Comparison of ENCODE assay signal across 11 cellular contexts in genomic region chr7:44983742-44984477, GRCh38. TPM values are rescaled to one million over a fixed set of nuclear protein-coding genes. Genes with fewer than 3 reads are reported as not detected.
A peak's percentile ranks its signal among the peaks of the same experiment; 100 is the strongest.
DNase-seq lines count a peak whose midpoint lies in the region; ATAC-seq and TF ChIP-seq lines count a peak whose summit lies in the region.
"Had no signal": no experiment of that assay in that cellular context is flagged by ENCODE, and none has a peak within 500 bp of the region (broad histone marks: within the 10 kb centered on the region; RNA-seq: fewer than 3 reads in every experiment).

No MANE protein-coding gene starts in this region.

- intact Hi-C loops in psoas muscle (cut with DNase I), result no loop called here

- H3K79me2 ChIP-seq in OCI-LY1 (ENCODE audit: insufficient read depth, low read length), result peaks cover 28% of the 10 kb centered on the region

- H3K4me3 ChIP-seq in GM12875 (ENCODE audit: low read depth, low read length) (peak overlapping the region; percentile 98), OCI-LY1 (ENCODE audit: low read depth, low read length, poor library complexity, severe bottlenecking) (peak overlapping the region; percentile 90), psoas muscle (no peak overlapping the region)
- H3K4me3 ChIP-seq: lung, SJSA1 had no signal

- DNase-seq in central memory CD8-positive, alpha-beta T cell (ENCODE audit: low spot score in 2 of 2), result no peak
- DNase-seq in psoas muscle (no peak), T-helper 9 cell (no peak), NCI-H2171 treated with DMSO at 0.1 percent for 48 hours (lab: John Stamatoyannopoulos, UW) (no peak)
- DNase-seq: NCI-H2029, substantia nigra had no signal

- peak overlapping the region; percentile 84 for H3K4me2 ChIP-seq in OCI-LY1 (ENCODE audit: low read length)

- no peaks in the 10 kb centered on the region for H3K9me2 ChIP-seq in OCI-LY1 (ENCODE audit: low read depth, low read length)

- peak overlapping the region; percentile 94 for H3K4me3 Mint-ChIP-seq in central memory CD8-positive, alpha-beta T cell

- H3F3A ChIP-seq in OCI-LY1 (ENCODE audit: insufficient read depth, low read length), result peaks cover 26% of the 10 kb centered on the region

- H3K27me3 ChIP-seq in OCI-LY1 (ENCODE audit: insufficient read depth, low read length), result no peaks in the 10 kb centered on the region
- no peaks in the 10 kb centered on the region for H3K27me3 ChIP-seq in psoas muscle (ENCODE audit: insufficient read depth in 3 of 3, low read length in 2 of 3)
- H3K27me3 ChIP-seq: SJSA1 had no signal

- peak overlapping the region; percentile 95 for H3K27ac ChIP-seq in OCI-LY1 (ENCODE audit: low read depth, low read length, poor library complexity, severe bottlenecking)
- H3K27ac ChIP-seq in psoas muscle, result peak overlapping the region; percentile 17
- H3K27ac ChIP-seq: SJSA1 had no signal

- H3K9me3 ChIP-seq in OCI-LY1 (ENCODE audit: low read length) (no peaks in the 10 kb centered on the region), psoas muscle (no peaks in the 10 kb centered on the region)
- H3K9me3 ChIP-seq: SJSA1 had no signal

- peaks cover 68% of the 10 kb centered on the region for H3K4me1 Mint-ChIP-seq in central memory CD8-positive, alpha-beta T cell

- H3K9ac ChIP-seq in OCI-LY1 (ENCODE audit: low read length), result peak overlapping the region; percentile 98

- WGBS in psoas muscle, 3 donors, result 81 to 89% (median 83%) methylated on average over 6 of the region's 6 CpGs

- ATAC-seq in central memory CD8-positive, alpha-beta T cell (replicated peaks; ENCODE audit: extremely low read depth, poor library complexity, severe bottlenecking), result no peak
- ATAC-seq in psoas muscle, result no peak
- ATAC-seq in HG03520 (IDR thresholded peaks at IDR 0.05; ENCODE audit: unreplicated experiment), result no peak

- no peak overlapping the region for H2AFZ ChIP-seq in OCI-LY1 (ENCODE audit: low read length)

- H3K4me1 ChIP-seq in OCI-LY1 (ENCODE audit: insufficient read depth, low read length, severe bottlenecking) (peaks cover 77% of the 10 kb centered on the region), psoas muscle (peaks cover 20% of the 10 kb centered on the region)

- H3K36me3 Mint-ChIP-seq in central memory CD8-positive, alpha-beta T cell (ENCODE audit: insufficient read depth), result peaks cover 50% of the 10 kb centered on the region

- peaks cover 49% of the 10 kb centered on the region for H3K36me3 ChIP-seq in OCI-LY1 (ENCODE audit: insufficient read depth, low read length)
- peaks cover 8 to 62% of the 10 kb centered on the region in 2 donors for H3K36me3 ChIP-seq in psoas muscle (ENCODE audit: insufficient read depth in 1 of 2, low read depth in 1 of 2)

- H3K27me3 Mint-ChIP-seq in central memory CD8-positive, alpha-beta T cell, result no peaks in the 10 kb centered on the region

- peak overlapping the region; percentile 97 for H3K27ac Mint-ChIP-seq in central memory CD8-positive, alpha-beta T cell (ENCODE audit: low read depth)

- H4K20me1 ChIP-seq in OCI-LY1 (ENCODE audit: insufficient read depth, low read length), result no peaks in the 10 kb centered on the region

- no peaks in the 10 kb centered on the region for H3K9me3 Mint-ChIP-seq in central memory CD8-positive, alpha-beta T cell

- TF ChIP-seq CTCF in GM12875 (IDR thresholded peaks at IDR 0.05; ENCODE audit: borderline replicate concordance, insufficient read depth, low read depth, low read length) (no peak), OCI-LY1 (IDR thresholded peaks at IDR 0.05; ENCODE audit: low read length) (no peak), psoas muscle (IDR thresholded peaks at IDR 0.05) (no peak)

RNA-seq across cellular contexts. Expression of gene MYO1G, which starts 5.1 kb away (rescaled TPM):
- 1 to 10 TPM in 2 of 4 donors, under 1 TPM in 2; 0.41 to 1.9 (median 0.96) TPM for total RNA-seq in psoas muscle
- polyA plus RNA-seq in psoas muscle, result under 1 TPM; 0.11 to 0.30 (median 0.29) TPM

RNA-seq across cellular contexts. Expression of gene CCM2, which starts 16.1 kb away (rescaled TPM):
- 10 to 100 TPM; 33.3 to 49.9 (median 42.2) TPM for total RNA-seq in psoas muscle
- 100 to 1,000 TPM in 1 of 3 donors, 10 to 100 TPM in 2; 57.6 to 110 (median 76.5) TPM for polyA plus RNA-seq in psoas muscle
